2 cellular contexts compared by ENCODE assay signal in genomic region chr10:71815515-71816130, GRCh38.
A peak's percentile ranks its signal among the peaks of the same experiment; 100 is the strongest.
TF ChIP-seq lines count a peak whose summit lies in the region.

No MANE protein-coding gene starts in this region.

TF ChIP-seq in HepG2, 621 proteins besides CTCF, POLR2A, EP300 and RAD21:
- TF ChIP-seq FOXM1 (CRISPR knock-in tag; IDR thresholded peaks at IDR 0.05) (no peak), RELA (CRISPR knock-in tag; IDR thresholded peaks at IDR 0.05) (no peak), ZNF282 (IDR thresholded peaks at IDR 0.05; ENCODE audit: partially characterized antibody) (no peak), TOPORS (CRISPR knock-in tag; IDR thresholded peaks at IDR 0.05) (no peak), ZNF709 (CRISPR knock-in tag; IDR thresholded peaks at IDR 0.05) (no peak), ZBTB33 (CRISPR knock-in tag; IDR thresholded peaks at IDR 0.05) (peak; percentile 76; the same call in 1 of the 2 replicates), ZNF644 (CRISPR knock-in tag; IDR thresholded peaks at IDR 0.05; ENCODE audit: low read depth) (no peak), ISL2 (CRISPR knock-in tag; IDR thresholded peaks at IDR 0.05) (no peak), ZNF276 (CRISPR knock-in tag; IDR thresholded peaks at IDR 0.05; ENCODE audit: low read depth) (no peak)
TF ChIP-seq in HepG2: peak in this region for 1.

TF ChIP-seq in K562, 482 proteins besides CTCF, POLR2A, EP300 and RAD21 (continues in another document):
- TF ChIP-seq ETV5 (CRISPR knock-in tag; IDR thresholded peaks at IDR 0.05; ENCODE audit: low read depth) (no peak), SUPT5H (IDR thresholded peaks at IDR 0.05) (0 out of 2 replicates have a peak, but pooled peaks have one; percentile 44), ZNF398 (CRISPR knock-in tag; IDR thresholded peaks at IDR 0.05) (no peak), UBTF (IDR thresholded peaks at IDR 0.05; ENCODE audit: borderline replicate concordance in 1 of 2, low read depth in 2 of 2, low read length in 2 of 2) (no peak), RAD51 (IDR thresholded peaks at IDR 0.05; ENCODE audit: borderline replicate concordance, low read depth) (no peak), HNRNPH1 (optimal IDR thresholded peaks at IDR 0.05; ENCODE audit: low read depth, low read length) (no peak), ELF4 (CRISPR knock-in tag; IDR thresholded peaks at IDR 0.05) (peak; percentile 67; the same call in 1 of the 2 replicates), THAP7 (CRISPR knock-in tag; IDR thresholded peaks at IDR 0.05) (no peak), ZBTB33 (CRISPR knock-in tag; IDR thresholded peaks at IDR 0.05) (peak; percentile 91), EHMT2 (IDR thresholded peaks at IDR 0.05) (no peak), ZBTB1 (CRISPR knock-in tag; IDR thresholded peaks at IDR 0.05; ENCODE audit: borderline replicate concordance, low read depth) (no peak), ZNF445 (CRISPR knock-in tag; IDR thresholded peaks at IDR 0.05; ENCODE audit: low read depth) (no peak), CREB5 (CRISPR knock-in tag; IDR thresholded peaks at IDR 0.05) (no peak), PKNOX1 (IDR thresholded peaks at IDR 0.05) (no peak), SMAD2 (IDR thresholded peaks at IDR 0.05; ENCODE audit: low read depth, low read length) (no peak), ZBTB17 (CRISPR knock-in tag; IDR thresholded peaks at IDR 0.05) (no peak), ELF2 (CRISPR knock-in tag; IDR thresholded peaks at IDR 0.05) (no peak), FOXM1 (IDR thresholded peaks at IDR 0.05; ENCODE audit: low read depth) (no peak), FOXM1 (CRISPR knock-in tag; IDR thresholded peaks at IDR 0.05; ENCODE audit: low read depth) (no peak), ZNF518B (CRISPR knock-in tag; IDR thresholded peaks at IDR 0.05) (no peak), NEUROD1 (IDR thresholded peaks at IDR 0.05; ENCODE audit: borderline replicate concordance, low read depth, low read length, partially characterized antibody) (no peak), ZNF644 (tag; IDR thresholded peaks at IDR 0.05; ENCODE audit: low read depth) (no peak), ZBTB40 (IDR thresholded peaks at IDR 0.05) (no peak), ZBTB40 (CRISPR knock-in tag; IDR thresholded peaks at IDR 0.05) (no peak), RB1 (IDR thresholded peaks at IDR 0.05; ENCODE audit: low read depth) (no peak), MAZ (CRISPR knock-in tag; conservative IDR thresholded peaks at IDR 0.05 in 1 of 2, IDR thresholded peaks at IDR 0.05 in 1 of 2) (no peak), MLLT1 (IDR thresholded peaks at IDR 0.05) (peak in 1 of 2 experiments; percentile 14; a peak in 1 of 4 replicates)
